ENCODE assay signal across 4 cellular contexts in the genomic region with DNA sequence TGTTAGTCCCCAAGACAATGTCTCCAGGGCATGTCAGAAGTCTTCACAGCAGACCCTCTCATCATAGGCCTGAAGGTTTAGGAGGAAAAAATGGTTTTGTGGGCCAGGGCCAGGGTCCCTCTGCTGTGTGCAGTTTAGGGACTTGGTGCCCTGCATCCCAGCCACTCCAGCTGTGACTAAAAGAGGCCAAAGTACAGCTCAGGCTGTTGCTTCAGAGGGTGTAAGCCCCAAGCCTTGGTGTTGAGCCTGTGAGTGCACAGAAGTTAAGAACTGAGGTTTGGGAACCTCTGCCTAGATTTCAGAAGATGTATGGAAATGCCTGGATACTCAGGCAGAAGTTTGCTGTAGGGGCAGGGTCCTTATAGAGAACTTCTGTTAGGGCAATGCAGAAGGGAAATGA. TPM values are rescaled to one million over a fixed set of nuclear protein-coding genes. Genes with fewer than 3 reads are reported as not detected.
"Had no signal": no experiment of that assay in that cellular context is flagged by ENCODE, and none has a peak within 500 bp of the region (broad histone marks: within the 10 kb centered on the region; RNA-seq: fewer than 3 reads in every experiment).

No MANE protein-coding gene starts in this region.

RNA-seq across cellular contexts. Expression of a gene that starts 38.4 kb away (rescaled TPM):
- total RNA-seq: kidney, mammary epithelial cell, myocyte had no signal
- polyA plus RNA-seq: keratinocyte, mammary epithelial cell had no signal
